8 cellular contexts compared by ENCODE assay signal in the genomic region with DNA sequence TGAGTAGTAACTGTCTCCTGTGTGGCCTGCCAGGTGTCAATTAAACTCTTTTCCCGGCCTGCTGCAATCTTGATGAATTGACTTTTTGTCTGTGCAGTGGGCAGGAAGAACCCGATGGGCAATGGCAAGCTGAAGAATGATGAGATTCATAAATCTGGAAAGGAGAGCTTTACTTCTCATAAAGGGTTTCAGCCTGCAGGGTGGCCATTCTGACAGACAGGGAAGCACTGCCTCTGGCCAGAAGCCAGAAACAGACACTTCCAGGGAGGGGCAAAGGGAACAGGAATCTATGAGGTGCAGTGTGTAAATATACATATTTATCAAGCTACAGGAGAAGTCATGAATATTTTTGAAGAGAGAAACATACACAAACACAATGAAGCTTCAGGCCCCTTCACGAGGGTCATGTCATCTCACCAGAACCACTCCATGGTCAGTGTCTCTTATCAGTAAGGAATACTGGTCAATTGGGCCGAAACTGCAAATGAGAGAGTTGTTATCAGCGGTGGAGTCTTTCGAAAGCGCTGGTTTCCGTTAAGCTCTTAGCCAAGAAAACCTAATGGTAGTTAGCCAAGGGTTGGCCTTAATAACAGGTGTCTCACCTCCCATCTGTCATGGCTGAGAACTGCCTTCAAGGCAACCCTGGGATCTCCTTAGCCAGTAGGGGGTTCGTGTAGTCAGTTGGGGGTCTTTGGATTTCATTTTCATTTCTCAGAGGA. TPM values are rescaled to one million over a fixed set of nuclear protein-coding genes. Genes with fewer than 3 reads are reported as not detected.
DNase-seq lines count a peak whose midpoint lies in the region; ATAC-seq and TF ChIP-seq lines count a peak whose summit lies in the region.

No MANE protein-coding gene starts in this region.

- H3K36me3 ChIP-seq in DND-41 (ENCODE audit: insufficient read depth, low read length) = peaks cover 29% of the 10 kb centered on the region
- H3K36me3 ChIP-seq in OCI-LY1 (ENCODE audit: insufficient read depth, low read length) = peaks cover 24% of the 10 kb centered on the region
- peaks cover 4% of the 10 kb centered on the region for H3K36me3 ChIP-seq in ectodermal cell (ENCODE audit: control insufficient read depth, insufficient read depth, low read length)

- no peaks in the 10 kb centered on the region for H3K36me3 Mint-ChIP-seq in natural killer cell

- H3K4me3 ChIP-seq in DND-41 (ENCODE audit: low read depth in 1 of 2, low read length in 2 of 2) (peak overlapping the region; percentile 34 to 100; a peak in 3 of 4 replicates), OCI-LY1 (ENCODE audit: low read depth, low read length, poor library complexity, severe bottlenecking) (peak overlapping the region; percentile 83), ectodermal cell (ENCODE audit: insufficient read depth, low read depth, low read length) (peak overlapping the region; percentile 87)

- 80 to 82% methylated on average over 9 of the region's 9 CpGs for WGBS in ectodermal cell, 2 experiments

- H3K4me3 Mint-ChIP-seq in natural killer cell = peak overlapping the region; percentile 96

- H3K4me1 ChIP-seq in DND-41 (ENCODE audit: insufficient read depth, low read length) (peaks cover 36% of the 10 kb centered on the region), OCI-LY1 (ENCODE audit: insufficient read depth, low read length, severe bottlenecking) (peaks cover 19% of the 10 kb centered on the region), ectodermal cell (ENCODE audit: control insufficient read depth, insufficient read depth, low read length) (peaks cover 6% of the 10 kb centered on the region)

- H3K27me3 ChIP-seq in DND-41 (ENCODE audit: insufficient read depth, low read length, poor library complexity) (no peaks in the 10 kb centered on the region), OCI-LY1 (ENCODE audit: insufficient read depth, low read length) (no peaks in the 10 kb centered on the region), ectodermal cell (ENCODE audit: control insufficient read depth, insufficient read depth, low read length, poor library complexity, severe bottlenecking) (no peaks in the 10 kb centered on the region)

- peaks cover 42% of the 10 kb centered on the region for H3K79me2 ChIP-seq in DND-41 (ENCODE audit: insufficient read depth, low read length)
- H3K79me2 ChIP-seq in OCI-LY1 (ENCODE audit: insufficient read depth, low read length) = no peaks in the 10 kb centered on the region

- TF ChIP-seq CTCF in DND-41 (IDR thresholded peaks at IDR 0.05; ENCODE audit: borderline replicate concordance, extremely low read depth, low read length, poor library complexity, severe bottlenecking) = no peak
- TF ChIP-seq CTCF in OCI-LY1 (IDR thresholded peaks at IDR 0.05; ENCODE audit: low read length) = no peak; the same call in 1 of the 2 replicates
- no peak for TF ChIP-seq CTCF in natural killer cell (IDR thresholded peaks at IDR 0.05)

- H3K4me2 ChIP-seq in DND-41 (ENCODE audit: insufficient read depth, low read length) (peak overlapping the region; percentile 71), OCI-LY1 (ENCODE audit: low read length) (peak overlapping the region; percentile 74)

- H3K27ac ChIP-seq in DND-41 (ENCODE audit: low read length) (peak overlapping the region; percentile 89), OCI-LY1 (ENCODE audit: low read depth, low read length, poor library complexity, severe bottlenecking) (peak overlapping the region; percentile 84), ectodermal cell (ENCODE audit: insufficient read depth, low read depth, low read length, poor library complexity, severe bottlenecking) (no peak overlapping the region)

- H3K9ac ChIP-seq in DND-41 (ENCODE audit: low read depth, low read length) = peak overlapping the region; percentile 89
- H3K9ac ChIP-seq in OCI-LY1 (ENCODE audit: low read length) = peak overlapping the region; percentile 86

- H3K9me3 Mint-ChIP-seq in natural killer cell = no peaks in the 10 kb centered on the region

- intact Hi-C loops in natural killer cell (cut with micrococcal nuclease) = no loop called here

- peak overlapping the region; percentile 97 to 99 for H3K27ac Mint-ChIP-seq in natural killer cell

- H3K9me3 ChIP-seq in DND-41 (ENCODE audit: insufficient read depth, low read length, severe bottlenecking) (peaks cover 2% of the 10 kb centered on the region), OCI-LY1 (ENCODE audit: low read length) (peaks cover 4% of the 10 kb centered on the region; the same call in 1 of the 2 replicates), ectodermal cell (ENCODE audit: control insufficient read depth, low read length) (no peaks in the 10 kb centered on the region)

- peaks cover 28 to 29% of the 10 kb centered on the region in 2 donors for H3K4me1 Mint-ChIP-seq in natural killer cell

- DNase-seq in DND-41 (no peak), natural killer cell (no peak), GOT3 (lab: John Stamatoyannopoulos, UW) (no peak), NCI-H1930 (lab: John Stamatoyannopoulos, UW) (no peak), NCI-H1436 (lab: John Stamatoyannopoulos, UW) (no peak)

- no peaks in the 10 kb centered on the region for H3K27me3 Mint-ChIP-seq in natural killer cell (ENCODE audit: low read depth in 2 of 2)

- peak overlapping the region; percentile 69 for H2AFZ ChIP-seq in DND-41 (ENCODE audit: low read depth, low read length)
- H2AFZ ChIP-seq in OCI-LY1 (ENCODE audit: low read length) = no peak overlapping the region

- no peaks in the 10 kb centered on the region for H3F3A ChIP-seq in OCI-LY1 (ENCODE audit: insufficient read depth, low read length)

- ATAC-seq in DND-41 (ENCODE audit: insufficient read depth, low read depth) (no peak), natural killer cell (no peak), GM19395 (IDR thresholded peaks at IDR 0.05; ENCODE audit: unreplicated experiment) (no peak)

- no peaks in the 10 kb centered on the region for H3K9me2 ChIP-seq in OCI-LY1 (ENCODE audit: low read depth, low read length)

- peaks cover 17% of the 10 kb centered on the region for H4K20me1 ChIP-seq in DND-41 (ENCODE audit: insufficient read depth, low read length)
- H4K20me1 ChIP-seq in OCI-LY1 (ENCODE audit: insufficient read depth, low read length) = no peaks in the 10 kb centered on the region

RNA-seq across cellular contexts. Expression of gene NARF, which starts 1.3 kb away (rescaled TPM):
- polyA plus RNA-seq in ectodermal cell (2013, experiment 1 of 4) = 123 TPM
- 138 TPM for polyA plus RNA-seq in ectodermal cell (2013, experiment 2 of 4)
- 129 TPM for polyA plus RNA-seq in ectodermal cell (2013, experiment 3 of 4)
- polyA plus RNA-seq in ectodermal cell (2013, experiment 4 of 4) = 123 TPM
- 100 to 1,000 TPM; 130 to 203 (median 158) TPM for total RNA-seq in natural killer cell

RNA-seq across cellular contexts. Expression of gene CYBC1, which starts 6.7 kb away (rescaled TPM):
- polyA plus RNA-seq in ectodermal cell (2013, experiment 1 of 4) = 71.0 TPM
- 78.3 TPM for polyA plus RNA-seq in ectodermal cell (2013, experiment 2 of 4)
- polyA plus RNA-seq in ectodermal cell (2013, experiment 3 of 4) = 53.9 TPM
- polyA plus RNA-seq in ectodermal cell (2013, experiment 4 of 4) = 56.9 TPM
- total RNA-seq in natural killer cell = 100 to 1,000 TPM; 168 to 219 (median 192) TPM

RNA-seq across cellular contexts. Expression of gene OGFOD3, which starts 38.8 kb away (rescaled TPM):
- 26.4 TPM for polyA plus RNA-seq in ectodermal cell (2013, experiment 1 of 4)
- 27.2 TPM for polyA plus RNA-seq in ectodermal cell (2013, experiment 2 of 4)
- 24.3 TPM for polyA plus RNA-seq in ectodermal cell (2013, experiment 3 of 4)
- polyA plus RNA-seq in ectodermal cell (2013, experiment 4 of 4) = 26.5 TPM
- 10 to 100 TPM; 21.6 to 28.6 (median 23.3) TPM for total RNA-seq in natural killer cell

RNA-seq across cellular contexts. Expression of gene HEXD, which starts 39.1 kb away (rescaled TPM):
- polyA plus RNA-seq in ectodermal cell (2013, experiment 1 of 4) = 27.3 TPM
- 27.9 TPM for polyA plus RNA-seq in ectodermal cell (2013, experiment 2 of 4)
- 30.4 TPM for polyA plus RNA-seq in ectodermal cell (2013, experiment 3 of 4)
- polyA plus RNA-seq in ectodermal cell (2013, experiment 4 of 4) = 34.5 TPM
- 10 to 100 TPM; 35.7 to 57.4 (median 51.5) TPM for total RNA-seq in natural killer cell
